1 cellular context compared by ENCODE assay signal in genomic region chr9:95018099-95018927, GRCh38.
TF ChIP-seq lines count a peak whose summit lies in the region.

No MANE protein-coding gene starts in this region.

TF ChIP-seq in A549, 52 proteins besides CTCF, POLR2A, EP300 and RAD21 (continued from another document):
- TF ChIP-seq USF2 (IDR thresholded peaks at IDR 0.05) (no peak), MYC (IDR thresholded peaks at IDR 0.05; ENCODE audit: borderline replicate concordance, low read length) (no peak), E2F6 (IDR thresholded peaks at IDR 0.05; ENCODE audit: borderline replicate concordance, low read depth) (no peak), HMGXB4 (CRISPR knock-in tag; IDR thresholded peaks at IDR 0.05; ENCODE audit: borderline replicate concordance) (no peak; the same call in 1 of the 2 replicates), HOXA7 (CRISPR knock-in tag; IDR thresholded peaks at IDR 0.05) (no peak), CBX2 (IDR thresholded peaks at IDR 0.05; ENCODE audit: borderline replicate concordance, low read depth) (no peak), CEBPB (IDR thresholded peaks at IDR 0.05) (peak in 1 of 2 experiments; percentile 64; a peak in 2 of 4 replicates), ZFP36 (IDR thresholded peaks at IDR 0.05; ENCODE audit: borderline replicate concordance, partially characterized antibody) (no peak), MAZ (IDR thresholded peaks at IDR 0.05; ENCODE audit: borderline replicate concordance, low read depth, low read length) (no peak), HEYL (CRISPR knock-in tag; IDR thresholded peaks at IDR 0.05) (no peak), TP53 (CRISPR knock-in tag; IDR thresholded peaks at IDR 0.05) (no peak), CHD2 (IDR thresholded peaks at IDR 0.05; ENCODE audit: low read length, partially characterized antibody) (no peak), RFX5 (IDR thresholded peaks at IDR 0.05) (no peak), BCL3 (IDR thresholded peaks at IDR 0.05) (no peak), TFCP2L1 (CRISPR knock-in tag; IDR thresholded peaks at IDR 0.05) (no peak), NPAS2 (CRISPR knock-in tag; IDR thresholded peaks at IDR 0.05; ENCODE audit: borderline replicate concordance) (no peak), ZSCAN20 (CRISPR knock-in tag; IDR thresholded peaks at IDR 0.05) (no peak), RNF2 (IDR thresholded peaks at IDR 0.05; ENCODE audit: borderline replicate concordance, low read depth) (no peak), MAX (IDR thresholded peaks at IDR 0.05) (peak; percentile 80), MAFK (IDR thresholded peaks at IDR 0.05; ENCODE audit: partially characterized antibody) (peak; percentile 23), BHLHE40 (IDR thresholded peaks at IDR 0.05; ENCODE audit: low read depth, low read length) (no peak), KDM5A (IDR thresholded peaks at IDR 0.05) (no peak), NR3C1 (IDR thresholded peaks at IDR 0.05) (no peak), FOXS1 (CRISPR knock-in tag; IDR thresholded peaks at IDR 0.05) (no peak), HOXB13 (CRISPR knock-in tag; IDR thresholded peaks at IDR 0.05; ENCODE audit: low read depth) (no peak), ZNF302 (CRISPR knock-in tag; IDR thresholded peaks at IDR 0.05) (no peak), ELK1 (IDR thresholded peaks at IDR 0.05; ENCODE audit: low read depth, low read length) (no peak), EHMT2 (IDR thresholded peaks at IDR 0.05; ENCODE audit: low read depth) (no peak), ESRRA (IDR thresholded peaks at IDR 0.05; ENCODE audit: borderline replicate concordance, low read length) (no peak), CHD4 (IDR thresholded peaks at IDR 0.05; ENCODE audit: borderline replicate concordance) (no peak), GATA3 (IDR thresholded peaks at IDR 0.05; ENCODE audit: borderline replicate concordance) (peak; percentile 48; the same call in 1 of the 2 replicates), NFE2L2 (conservative IDR thresholded peaks at IDR 0.05; ENCODE audit: low read length) (no peak; the same call in 1 of the 2 replicates)
